16 cellular contexts compared by ENCODE assay signal in genomic region chr9:96140401-96141180, GRCh38.
DNase-seq lines count a peak whose midpoint lies in the region; FAIRE-seq and TF ChIP-seq lines count a peak whose summit lies in the region.
"Had no signal": no experiment of that assay in that cellular context is flagged by ENCODE, and none has a peak within 500 bp of the region (broad histone marks: within the 10 kb centered on the region; RNA-seq: fewer than 3 reads in every experiment).

No MANE protein-coding gene starts in this region.

- FAIRE-seq in urothelium cell line (lab: Jason Lieb, UNC) = no peak
- FAIRE-seq: GM18507 had no signal

- H3K4me1 ChIP-seq in muscle layer of colon (ENCODE audit: insufficient read depth, low read length) = peaks cover 54% of the 10 kb centered on the region
- peaks cover 44% of the 10 kb centered on the region for H3K4me1 ChIP-seq in vagina

- peaks cover 53% of the 10 kb centered on the region for H3K4me1 Mint-ChIP-seq in dendritic cell treated with granulocyte-macrophage colony-stimulating factor and Interleukin-4, amounts not matched to agents 40 ng/mL and 50 ng/mL, for 4 days (ENCODE audit: low read depth)
- H3K4me1 Mint-ChIP-seq in T-helper 2 cell treated with Interferon-gamma antibody and Interleukin-4, amounts not matched to agents 5 μg/mL and 100 μg/mL, for 36 hours (ENCODE audit: low read depth) = peaks cover 19% of the 10 kb centered on the region
- H3K4me1 Mint-ChIP-seq: activated naive CD8-positive, alpha-beta T cell treated with anti-CD3 and anti-CD28 coated beads, Interleukin-2, amount 10 ng/mL, durations not matched to agents 7 days and 5 days; T-helper 17 cell had no signal

- H3K9me3 ChIP-seq in muscle layer of colon (ENCODE audit: low read length) (no peaks in the 10 kb centered on the region), vagina (no peaks in the 10 kb centered on the region)

- no peaks in the 10 kb centered on the region for H3K27me3 Mint-ChIP-seq in dendritic cell treated with granulocyte-macrophage colony-stimulating factor and Interleukin-4, amounts not matched to agents 40 ng/mL and 50 ng/mL, for 4 days
- peaks cover 10% of the 10 kb centered on the region for H3K27me3 Mint-ChIP-seq in T-helper 2 cell treated with Interferon-gamma antibody and Interleukin-4, amounts not matched to agents 5 μg/mL and 100 μg/mL, for 36 hours (ENCODE audit: low read depth)

- H3K36me3 Mint-ChIP-seq in dendritic cell treated with granulocyte-macrophage colony-stimulating factor and Interleukin-4, amounts not matched to agents 40 ng/mL and 50 ng/mL, for 4 days (ENCODE audit: low read depth) = no peaks in the 10 kb centered on the region
- H3K36me3 Mint-ChIP-seq in T-helper 2 cell treated with Interferon-gamma antibody and Interleukin-4, amounts not matched to agents 5 μg/mL and 100 μg/mL, for 36 hours (ENCODE audit: low read depth) = no peaks in the 10 kb centered on the region
- H3K36me3 Mint-ChIP-seq: activated naive CD8-positive, alpha-beta T cell treated with anti-CD3 and anti-CD28 coated beads, Interleukin-2, amount 10 ng/mL, durations not matched to agents 7 days and 5 days had no signal

- peak overlapping the region; percentile 84 for H3K27ac ChIP-seq in muscle layer of colon (ENCODE audit: low read depth, low read length)
- H3K27ac ChIP-seq in vagina = peak overlapping the region; percentile 78

- intact Hi-C loops in dendritic cell treated with granulocyte-macrophage colony-stimulating factor and Interleukin-4, amounts not matched to agents 40 ng/mL and 50 ng/mL, for 4 days (cut with micrococcal nuclease) = loop anchor here (10.0 kb wide), 1 partner anchor 76 kb away; no protein-coding TSS in a partner anchor
- intact Hi-C loops in vagina (cut with DNase I) = no loop called here

- no peaks in the 10 kb centered on the region for H3K9me3 Mint-ChIP-seq in dendritic cell treated with granulocyte-macrophage colony-stimulating factor and Interleukin-4, amounts not matched to agents 40 ng/mL and 50 ng/mL, for 4 days
- H3K9me3 Mint-ChIP-seq in T-helper 2 cell treated with Interferon-gamma antibody and Interleukin-4, amounts not matched to agents 5 μg/mL and 100 μg/mL, for 36 hours = no peaks in the 10 kb centered on the region
- H3K9me3 Mint-ChIP-seq: activated naive CD8-positive, alpha-beta T cell treated with anti-CD3 and anti-CD28 coated beads, Interleukin-2, amount 10 ng/mL, durations not matched to agents 7 days and 5 days had no signal

- H3K9ac ChIP-seq in muscle layer of colon (ENCODE audit: low read length) = no peak overlapping the region

- no peak overlapping the region for H3K4me3 Mint-ChIP-seq in dendritic cell treated with granulocyte-macrophage colony-stimulating factor and Interleukin-4, amounts not matched to agents 40 ng/mL and 50 ng/mL, for 4 days
- no peak overlapping the region for H3K4me3 Mint-ChIP-seq in T-helper 2 cell treated with Interferon-gamma antibody and Interleukin-4, amounts not matched to agents 5 μg/mL and 100 μg/mL, for 36 hours
- H3K4me3 Mint-ChIP-seq: activated naive CD8-positive, alpha-beta T cell treated with anti-CD3 and anti-CD28 coated beads, Interleukin-2, amount 10 ng/mL, durations not matched to agents 7 days and 5 days; T-helper 17 cell had no signal

- H3K27ac Mint-ChIP-seq in dendritic cell treated with granulocyte-macrophage colony-stimulating factor and Interleukin-4, amounts not matched to agents 40 ng/mL and 50 ng/mL, for 4 days = peak overlapping the region; percentile 74
- no peak overlapping the region for H3K27ac Mint-ChIP-seq in T-helper 2 cell treated with Interferon-gamma antibody and Interleukin-4, amounts not matched to agents 5 μg/mL and 100 μg/mL, for 36 hours
- H3K27ac Mint-ChIP-seq: activated naive CD8-positive, alpha-beta T cell treated with anti-CD3 and anti-CD28 coated beads, Interleukin-2, amount 10 ng/mL, durations not matched to agents 7 days and 5 days; T-helper 17 cell had no signal

- DNase-seq in NCI-H345 (lab: John Stamatoyannopoulos, UW) (peak; percentile 32), NCI-H345 treated with DMSO at 0.1 percent for 48 hours (lab: John Stamatoyannopoulos, UW; ENCODE audit: unreplicated experiment) (no peak), vagina (ENCODE audit: extremely low spot score in 2 of 2) (no peak), urothelium cell line (ENCODE audit: low spot score) (no peak), HuH-7 (ENCODE audit: low spot score) (no peak)
- no peak for DNase-seq in T-helper 2 cell treated with Interferon-gamma antibody and Interleukin-4, amounts not matched to agents 5 μg/mL and 100 μg/mL, for 36 hours (ENCODE audit: low spot score)
- DNase-seq: 8988T; activated naive CD8-positive, alpha-beta T cell treated with anti-CD3 and anti-CD28 coated beads, Interleukin-2, amount 10 ng/mL, durations not matched to agents 7 days and 5 days; DND-41; NCI-H1048; NCI-H526 treated with DMSO at 0.1 percent for 48 hours; T-helper 17 cell had no signal

- TF ChIP-seq CTCF in vagina (IDR thresholded peaks at IDR 0.05) = no peak

- H3K4me3 ChIP-seq in muscle layer of colon (ENCODE audit: low read depth in 1 of 2, low read length in 2 of 2) (no peak overlapping the region), vagina (no peak overlapping the region)
- H3K4me3 ChIP-seq: skin epidermis had no signal

- no peaks in the 10 kb centered on the region for H3K27me3 ChIP-seq in muscle layer of colon (ENCODE audit: control insufficient read depth in 1 of 2, insufficient read depth in 2 of 2, low read length in 2 of 2)
- H3K27me3 ChIP-seq in vagina = no peaks in the 10 kb centered on the region

- no peak for TF ChIP-seq POLR2A in vagina (IDR thresholded peaks at IDR 0.05)

- no peaks in the 10 kb centered on the region for H3K36me3 ChIP-seq in muscle layer of colon (ENCODE audit: insufficient read depth, low read length)
- H3K36me3 ChIP-seq in vagina = no peaks in the 10 kb centered on the region
